Comparison of ENCODE assay signal across 8 cellular contexts in genomic region chr15:21730427-21731405, GRCh38.
DNase-seq lines count a peak whose midpoint lies in the region; ATAC-seq lines count a peak whose summit lies in the region.
"Not testable (repeated sequence)": the region's sequence is repeated elsewhere in the genome, so short reads cannot be mapped to it uniquely, and the experiment has no call there.

No MANE protein-coding gene starts in this region.

- DNase-seq in CD4-positive, CD25-positive, alpha-beta regulatory T cell; activated naive CD8-positive, alpha-beta T cell treated with anti-CD3 and anti-CD28 coated beads, Interleukin-2, amount 50 U/mL, for 24 hours; memory B cell (ENCODE audit: low spot score in 2 of 2): not testable (repeated sequence)

- H3K9me3 Mint-ChIP-seq in CD4-positive, CD25-positive, alpha-beta regulatory T cell; activated naive CD8-positive, alpha-beta T cell treated with anti-CD3 and anti-CD28 coated beads, Interleukin-2, amount 50 U/mL, for 24 hours; memory B cell: not testable (repeated sequence)

- H3K9me3 ChIP-seq in CD4-positive, CD25-positive, alpha-beta regulatory T cell (ENCODE audit: control insufficient read depth in 2 of 2, low read length in 2 of 2) = not testable (repeated sequence)

- not testable (repeated sequence) for H3K27ac Mint-ChIP-seq in CD4-positive, CD25-positive, alpha-beta regulatory T cell; activated naive CD8-positive, alpha-beta T cell treated with anti-CD3 and anti-CD28 coated beads, Interleukin-2, amount 50 U/mL, for 24 hours; memory B cell

- not testable (repeated sequence) for H3K4me3 ChIP-seq in CD4-positive, CD25-positive, alpha-beta regulatory T cell (ENCODE audit: low read depth, low read length)

- H3K4me3 Mint-ChIP-seq in CD4-positive, CD25-positive, alpha-beta regulatory T cell; activated naive CD8-positive, alpha-beta T cell treated with anti-CD3 and anti-CD28 coated beads, Interleukin-2, amount 50 U/mL, for 24 hours; memory B cell: not testable (repeated sequence)

- H3K4me1 Mint-ChIP-seq in CD4-positive, CD25-positive, alpha-beta regulatory T cell; activated naive CD8-positive, alpha-beta T cell treated with anti-CD3 and anti-CD28 coated beads, Interleukin-2, amount 50 U/mL, for 24 hours; memory B cell: not testable (repeated sequence)

- H3K36me3 Mint-ChIP-seq in CD4-positive, CD25-positive, alpha-beta regulatory T cell; activated naive CD8-positive, alpha-beta T cell treated with anti-CD3 and anti-CD28 coated beads, Interleukin-2, amount 50 U/mL, for 24 hours (ENCODE audit: low read depth); memory B cell: not testable (repeated sequence)

- H3K27me3 ChIP-seq in CD4-positive, CD25-positive, alpha-beta regulatory T cell (ENCODE audit: control insufficient read depth, insufficient read depth, low read length) = not testable (repeated sequence)

- H3K36me3 ChIP-seq in CD4-positive, CD25-positive, alpha-beta regulatory T cell (ENCODE audit: control insufficient read depth, insufficient read depth, low read length) = not testable (repeated sequence)

- peak; percentile 85 to 89 for ATAC-seq in CD4-positive, CD25-positive, alpha-beta regulatory T cell (ENCODE audit: low read depth in 2 of 2)
- ATAC-seq in GM18909 (IDR thresholded peaks at IDR 0.05; ENCODE audit: poor library complexity, unreplicated experiment) (peak; percentile 73), GM21390 (IDR thresholded peaks at IDR 0.05; ENCODE audit: unreplicated experiment) (peak; percentile 71), HG02678 (IDR thresholded peaks at IDR 0.05; ENCODE audit: unreplicated experiment) (peak; percentile 74), HG03095 (IDR thresholded peaks at IDR 0.05; ENCODE audit: unreplicated experiment) (peak; percentile 61), HG03521 (IDR thresholded peaks at IDR 0.05; ENCODE audit: unreplicated experiment) (peak; percentile 63), memory B cell (ENCODE audit: low read depth) (peak; percentile 79)
- ATAC-seq in activated naive CD8-positive, alpha-beta T cell treated with anti-CD3 and anti-CD28 coated beads, Interleukin-2, amount 50 U/mL, for 24 hours = peak; percentile 89

- H3K27me3 Mint-ChIP-seq in CD4-positive, CD25-positive, alpha-beta regulatory T cell; activated naive CD8-positive, alpha-beta T cell treated with anti-CD3 and anti-CD28 coated beads, Interleukin-2, amount 50 U/mL, for 24 hours; memory B cell: not testable (repeated sequence)

- H3K4me1 ChIP-seq in CD4-positive, CD25-positive, alpha-beta regulatory T cell (ENCODE audit: control insufficient read depth, insufficient read depth, low read length, poor library complexity, severe bottlenecking) = not testable (repeated sequence)

- not testable (repeated sequence) for H3K27ac ChIP-seq in CD4-positive, CD25-positive, alpha-beta regulatory T cell (ENCODE audit: insufficient read depth, low read length, poor library complexity, severe bottlenecking)
